In the genomic region with DNA sequence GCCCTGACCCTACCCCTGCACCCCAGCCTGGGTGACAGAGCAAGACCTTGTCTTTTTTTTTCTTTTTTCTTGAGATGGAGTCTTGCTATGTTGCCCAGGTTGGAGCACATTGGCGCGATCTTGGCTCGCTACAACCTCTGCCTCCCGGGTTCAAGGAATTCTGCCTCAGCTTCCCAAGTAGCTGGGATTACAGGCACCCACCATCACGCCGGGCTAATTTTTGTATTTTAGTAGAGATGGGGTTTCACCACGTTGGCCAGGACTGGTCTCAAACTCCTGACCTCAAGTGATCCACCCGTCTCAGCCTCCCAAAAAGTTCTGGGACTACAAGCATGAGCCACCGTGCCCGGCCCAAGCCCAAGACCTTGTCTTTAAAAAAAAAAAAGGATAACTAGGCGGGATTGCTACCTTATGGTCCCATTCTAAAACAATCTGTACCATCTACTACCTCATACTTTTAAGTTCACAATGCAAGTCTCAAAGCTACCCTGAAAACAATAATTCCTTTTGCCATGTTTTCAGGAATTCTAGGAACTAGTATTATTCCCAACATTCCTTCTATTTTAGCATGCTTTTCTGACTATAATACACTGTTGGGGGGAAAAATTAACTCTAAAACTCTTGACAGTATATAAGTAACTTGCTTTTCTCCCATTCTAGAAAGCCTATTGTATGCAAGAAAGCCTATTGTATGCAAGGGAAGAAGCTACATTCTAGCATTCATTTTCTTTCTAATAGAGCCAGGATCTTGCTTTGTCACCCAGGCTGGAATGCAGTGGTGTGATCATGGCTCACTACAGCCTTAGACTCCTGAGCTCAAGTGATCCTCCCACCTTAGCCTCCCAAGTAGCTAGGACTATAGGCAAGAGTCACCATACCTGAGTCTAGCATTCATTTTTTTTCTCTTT, we compare ENCODE assay signal across 12 cellular contexts. TPM values are rescaled to one million over a fixed set of nuclear protein-coding genes. Genes with fewer than 3 reads are reported as not detected.
DNase-seq lines count a peak whose midpoint lies in the region; ATAC-seq and TF ChIP-seq lines count a peak whose summit lies in the region.
"Had no signal": no experiment of that assay in that cellular context is flagged by ENCODE, and none has a peak within 500 bp of the region (broad histone marks: within the 10 kb centered on the region; RNA-seq: fewer than 3 reads in every experiment).

No MANE protein-coding gene starts in this region.

- DNase-seq in NCI-H2171 treated with DMSO at 0.1 percent for 48 hours (lab: John Stamatoyannopoulos, UW) (peak; percentile 30), NCI-H2171 (lab: John Stamatoyannopoulos, UW) (no peak), NCI-H69 (lab: John Stamatoyannopoulos, UW) (peak; percentile 28), cerebellar cortex (ENCODE audit: low spot score) (peak; percentile 47), sigmoid colon (no peak), Peyer's patch (no peak), NAMALWA (ENCODE audit: low spot score) (no peak)
- DNase-seq in effector memory CD8-positive, alpha-beta T cell = no peak
- DNase-seq: left ventricle myocardium superior, NCI-H226 had no signal

- H3K4me3 ChIP-seq in sigmoid colon (no peak overlapping the region), Peyer's patch (no peak overlapping the region)
- H3K4me3 ChIP-seq: right lobe of liver, SJCRH30 had no signal

- no peak for TF ChIP-seq CTCF in sigmoid colon (IDR thresholded peaks at IDR 0.05)
- TF ChIP-seq CTCF in Peyer's patch (IDR thresholded peaks at IDR 0.05) = no peak

- peak overlapping the region; percentile 16 to 96 (median 82) for H3K27ac ChIP-seq in sigmoid colon
- peak overlapping the region in 1 of 4 donors; percentile 1 for H3K27ac ChIP-seq in Peyer's patch
- H3K27ac ChIP-seq: right lobe of liver, SJCRH30 had no signal

- no peak overlapping the region for H3K4me3 Mint-ChIP-seq in effector memory CD8-positive, alpha-beta T cell

- 89 to 91% methylated on average over 11 of the region's 11 CpGs for WGBS in sigmoid colon, 2 donors

- ATAC-seq in effector memory CD8-positive, alpha-beta T cell (replicated peaks) = no peak
- ATAC-seq: left ventricle myocardium superior, right lobe of liver had no signal

- no peaks in the 10 kb centered on the region for H3K27me3 ChIP-seq in sigmoid colon
- no peaks in the 10 kb centered on the region for H3K27me3 ChIP-seq in Peyer's patch
- H3K27me3 ChIP-seq: right lobe of liver, SJCRH30 had no signal

- H3K4me1 Mint-ChIP-seq in effector memory CD8-positive, alpha-beta T cell (ENCODE audit: low read depth in 2 of 2) = peaks cover 34% of the 10 kb centered on the region in 2 donors

- peaks cover 35 to 93% (median 55%) of the 10 kb centered on the region in 4 donors for H3K36me3 ChIP-seq in sigmoid colon
- peaks cover 0 to 81% (median 0%) of the 10 kb centered on the region in 3 donors for H3K36me3 ChIP-seq in Peyer's patch

- H3K27ac Mint-ChIP-seq in effector memory CD8-positive, alpha-beta T cell = peak overlapping the region in 1 of 2 donors; percentile 66

- H3K9me3 Mint-ChIP-seq in effector memory CD8-positive, alpha-beta T cell = no peaks in the 10 kb centered on the region

- TF ChIP-seq POLR2A in sigmoid colon (IDR thresholded peaks at IDR 0.05) (no peak), Peyer's patch (IDR thresholded peaks at IDR 0.05) (no peak)

- H3K27me3 Mint-ChIP-seq in effector memory CD8-positive, alpha-beta T cell = no peaks in the 10 kb centered on the region

- intact Hi-C loops in sigmoid colon (cut with DNase I) = no loop called here

- H3K9me3 ChIP-seq in sigmoid colon (no peaks in the 10 kb centered on the region), Peyer's patch (no peaks in the 10 kb centered on the region)
- H3K9me3 ChIP-seq: right lobe of liver, SJCRH30 had no signal

- peaks cover 74% of the 10 kb centered on the region for H3K36me3 Mint-ChIP-seq in effector memory CD8-positive, alpha-beta T cell (ENCODE audit: insufficient read depth)

- peaks cover 0 to 67% (median 43%) of the 10 kb centered on the region in 4 donors for H3K4me1 ChIP-seq in sigmoid colon
- H3K4me1 ChIP-seq in Peyer's patch = peaks cover 3 to 40% (median 10%) of the 10 kb centered on the region in 4 donors
- H3K4me1 ChIP-seq: SJCRH30 had no signal

- TF ChIP-seq EP300 in sigmoid colon (IDR thresholded peaks at IDR 0.05) = no peak

RNA-seq across cellular contexts. Expression of a gene that starts 6.6 kb away (rescaled TPM):
- total RNA-seq in sigmoid colon (100 to 1,000 TPM; 245 to 287 (median 267) TPM), Peyer's patch (100 to 1,000 TPM in 1 of 4 donors, 10 to 100 TPM in 3; 69.9 to 188 (median 95.6) TPM)
- 100 to 1,000 TPM in 2 of 3 donors, 10 to 100 TPM in 1; 96.1 to 306 (median 111) TPM for polyA plus RNA-seq in sigmoid colon

RNA-seq across cellular contexts. Expression of a gene that starts 9.7 kb away (rescaled TPM):
- total RNA-seq in sigmoid colon = 10 to 100 TPM in 1 of 4 donors, 1 to 10 TPM in 3; 5.4 to 16.1 (median 6.7) TPM
- 10 to 100 TPM in 1 of 3 donors, 1 to 10 TPM in 2; 1.8 to 17.4 (median 3.7) TPM for polyA plus RNA-seq in sigmoid colon
- total RNA-seq in Peyer's patch = 10 to 100 TPM in 3 of 4 donors, 1 to 10 TPM in 1; 7.5 to 51.2 (median 19.4) TPM

RNA-seq across cellular contexts. Expression of a gene that starts 15.7 kb away (rescaled TPM):
- 100 to 1,000 TPM; 141 to 206 (median 160) TPM for total RNA-seq in sigmoid colon
- polyA plus RNA-seq in sigmoid colon = 100 to 1,000 TPM; 174 to 194 (median 188) TPM
- 100 to 1,000 TPM in 2 of 4 donors, 10 to 100 TPM in 2; 74.1 to 151 (median 100) TPM for total RNA-seq in Peyer's patch

RNA-seq across cellular contexts. Expression of a gene that starts 17.6 kb away (rescaled TPM):
- total RNA-seq in sigmoid colon (10 to 100 TPM; 20.1 to 65.3 (median 21.9) TPM), Peyer's patch (10 to 100 TPM in 3 of 4 donors, 1 to 10 TPM in 1; 6.7 to 16.4 (median 13.2) TPM)
- polyA plus RNA-seq in sigmoid colon = 100 to 1,000 TPM; 133 to 193 (median 153) TPM

RNA-seq across cellular contexts. Expression of a gene that starts 36.0 kb away (rescaled TPM):
- total RNA-seq in sigmoid colon (1 to 10 TPM; 2.4 to 9.7 (median 5.0) TPM), Peyer's patch (1 to 10 TPM in 2 of 4 donors, not detected in 2; 2.0 to 2.7 TPM)
- 10 to 100 TPM in 1 of 3 donors, 1 to 10 TPM in 2; 1.8 to 13.8 (median 2.8) TPM for polyA plus RNA-seq in sigmoid colon

Comparison
In these comparisons a context has a peak if more than half of its experiments do, and no peak if none do; other contexts are left out.
1. DNase-seq: peak in NCI-H2171 treated with DMSO at 0.1 percent for 48 hours (single experiment), NCI-H69 (single experiment) and cerebellar cortex (single experiment); none in NCI-H2171 (single experiment), sigmoid colon (single experiment), effector memory CD8-positive, alpha-beta T cell (0 of 3), Peyer's patch (0 of 3) and NAMALWA (single experiment).